In genomic region chr2:201680743-201681142, GRCh38 we compare ENCODE assay signal across 1 cellular context.
TF ChIP-seq lines count a peak whose summit lies in the region.

No MANE protein-coding gene starts in this region.

TF ChIP-seq in GM12878, 131 proteins besides CTCF, POLR2A, EP300 and RAD21:
- TF ChIP-seq WRNIP1 (IDR thresholded peaks at IDR 0.05; ENCODE audit: borderline replicate concordance, low read depth, low read length): no peak
- no peak for TF ChIP-seq RAD51 (IDR thresholded peaks at IDR 0.05)
- peak; percentile 30; the same call in 1 of the 2 replicates for TF ChIP-seq SMC3 (IDR thresholded peaks at IDR 0.05; ENCODE audit: borderline replicate concordance, low read length)
